In genomic region chr17:63934391-63935112, GRCh38 we compare ENCODE assay signal across 17 cellular contexts. TPM values are rescaled to one million over a fixed set of nuclear protein-coding genes. Genes with fewer than 3 reads are reported as not detected.
"Had no signal": no experiment of that assay in that cellular context is flagged by ENCODE, and none has a peak within 500 bp of the region (broad histone marks: within the 10 kb centered on the region; RNA-seq: fewer than 3 reads in every experiment).

No MANE protein-coding gene starts in this region.

- ATAC-seq: activated CD4-positive, CD25-positive, alpha-beta regulatory T cell treated with anti-CD3 and anti-CD28 coated beads, Interleukin-2, amount 50 U/mL, for 24 hours had no signal

- DNase-seq: amygdala; cerebellar nuclear complex; endodermal cell; erythroblast; hippocampal formation; kidney glomerular epithelial cell; ovary; sigmoid colon; stimulated activated CD4-positive, alpha-beta T cell treated with anti-CD3 and anti-CD28 coated beads, Interleukin-12 subunit alpha, Interleukin-12 subunit beta, amount 100 ng/mL, for 4 hours; stimulated activated CD4-positive, alpha-beta T cell treated with anti-CD3 and anti-CD28 coated beads, Interleukin-2, amount 100 ng/mL, for 48 hours had no signal

- H3K9me3 Mint-ChIP-seq: activated naive CD4-positive, alpha-beta T cell treated with anti-CD3 and anti-CD28 coated beads, Interleukin-2, amount 50 U/mL, for 24 hours; endodermal cell had no signal

- H3K36me3 Mint-ChIP-seq: activated naive CD4-positive, alpha-beta T cell treated with anti-CD3 and anti-CD28 coated beads, Interleukin-2, amount 50 U/mL, for 24 hours; brain had no signal

- H3K27me3 Mint-ChIP-seq: activated naive CD4-positive, alpha-beta T cell treated with anti-CD3 and anti-CD28 coated beads, Interleukin-2, amount 50 U/mL, for 24 hours had no signal

- H3K4me3 Mint-ChIP-seq: activated naive CD4-positive, alpha-beta T cell treated with anti-CD3 and anti-CD28 coated beads, Interleukin-2, amount 50 U/mL, for 24 hours; brain; endodermal cell had no signal

- H3K4me1 Mint-ChIP-seq: endodermal cell had no signal

- H3K27ac Mint-ChIP-seq: activated naive CD4-positive, alpha-beta T cell treated with anti-CD3 and anti-CD28 coated beads, Interleukin-2, amount 50 U/mL, for 24 hours; brain; endodermal cell had no signal

RNA-seq across cellular contexts. Expression of gene GH1, which starts 15.9 kb away (rescaled TPM):
- total RNA-seq: dermis microvascular lymphatic vessel endothelial cell, endodermal cell, glomerular endothelial cell, liver, mesenteric fat pad, ovary, sigmoid colon had no signal

RNA-seq across cellular contexts. Expression of gene CSHL1, which starts 23.5 kb away (rescaled TPM):
- total RNA-seq: dermis microvascular lymphatic vessel endothelial cell, endodermal cell, glomerular endothelial cell, liver, mesenteric fat pad, ovary, sigmoid colon had no signal

RNA-seq across cellular contexts. Expression of gene SCN4A, which starts 38.2 kb away (rescaled TPM):
- total RNA-seq: glomerular endothelial cell had no signal

RNA-seq across cellular contexts. Expression of gene CSH1, which starts 38.2 kb away (rescaled TPM):
- total RNA-seq: dermis microvascular lymphatic vessel endothelial cell, glomerular endothelial cell, liver, mesenteric fat pad, ovary, sigmoid colon had no signal
